2 cellular contexts compared by ENCODE assay signal in genomic region chr7:57676928-57677327, GRCh38.
DNase-seq lines count a peak whose midpoint lies in the region; ATAC-seq, FAIRE-seq and TF ChIP-seq lines count a peak whose summit lies in the region.
"Not testable (repeated sequence)": the region's sequence is repeated elsewhere in the genome, so short reads cannot be mapped to it uniquely, and the experiment has no call there.

No MANE protein-coding gene starts in this region.

- BruUV-seq in HepG2 (replicated peaks; lab: Mats Ljungman, UMichigan): not testable (repeated sequence)

- not testable (repeated sequence) for H3K4me2 ChIP-seq in HepG2 (ENCODE audit: low read depth, low read length)

- FAIRE-seq in A204.1 (lab: Jason Lieb, UNC): peak; percentile 67
- FAIRE-seq in HepG2 (lab: Jason Lieb, UNC): not testable (repeated sequence)

- H3K9me3 ChIP-seq in HepG2 (ENCODE audit: low read length): peaks cover 39% of the 10 kb centered on the region

- not testable (repeated sequence) for TF ChIP-seq CTCF in HepG2 (CRISPR knock-in tag; IDR thresholded peaks at IDR 0.05)

- not testable (repeated sequence) for H3K9ac ChIP-seq in HepG2 (ENCODE audit: insufficient read depth, low read depth, low read length)

- not testable (repeated sequence) for H3K79me2 ChIP-seq in HepG2 (ENCODE audit: insufficient read depth, low read length)

- H3K36me3 ChIP-seq in HepG2 (replicated peaks in 1 of 2; ENCODE audit: control insufficient read depth in 1 of 2, insufficient read depth in 2 of 2, low read length in 2 of 2): not testable (repeated sequence)

- not testable (repeated sequence) for H3K27ac ChIP-seq in HepG2 (ENCODE audit: extremely low read length, insufficient read depth, low read length)

- not testable (repeated sequence) for H3K27me3 ChIP-seq in HepG2 (ENCODE audit: control insufficient read depth in 1 of 2, insufficient read depth in 2 of 2, low read length in 2 of 2)

- in situ Hi-C loops in HepG2 (cut with HindIII; ENCODE audit: extremely low pct_ligation_motif_present, low pct_unique_long_range_greater_than_20kb): not testable (repeated sequence)

- H3K4me1 ChIP-seq in HepG2 (ENCODE audit: insufficient read depth, low read length): not testable (repeated sequence)

- not testable (repeated sequence) for TF ChIP-seq POLR2A in HepG2 (IDR thresholded peaks at IDR 0.05; ENCODE audit: insufficient read depth in 1 of 2, low read depth in 2 of 2, low read length in 2 of 2)

- ATAC-seq in HepG2: not testable (repeated sequence)

- not testable (repeated sequence) for DNase-seq in HepG2 (ENCODE audit: low spot score)

- CTCF ChIA-PET in HepG2 (lab: Yijun Ruan, JAX; ENCODE audit: low intra/inter-chr PET ratio, low total read pairs): not testable (repeated sequence)

- WGBS in HepG2 (ENCODE audit: low lambda C conversion rate): 4% methylated on average over 1 of the region's 1 CpG

- intact Hi-C loops in HepG2 (cut with micrococcal nuclease; ENCODE audit: unreplicated experiment): not testable (repeated sequence)

- H3K4me3 ChIP-seq in HepG2 (replicated peaks in 1 of 3; ENCODE audit: insufficient read depth in 1 of 3, low read depth in 2 of 3, low read length in 3 of 3): not testable (repeated sequence)

- not testable (repeated sequence) for H4K20me1 ChIP-seq in HepG2 (ENCODE audit: insufficient read depth, low read length)

- POLR2A ChIA-PET in HepG2 (lab: Yijun Ruan, JAX): not testable (repeated sequence)

- not testable (repeated sequence) for TF ChIP-seq EP300 in HepG2 (IDR thresholded peaks at IDR 0.05; ENCODE audit: low read depth in 2 of 2, low read length in 2 of 2); HepG2 (CRISPR knock-in tag; IDR thresholded peaks at IDR 0.05; ENCODE audit: borderline replicate concordance)

- not testable (repeated sequence) for H2AFZ ChIP-seq in HepG2 (ENCODE audit: low read length)

- not testable (repeated sequence) for TF ChIP-seq RAD21 in HepG2 (CRISPR knock-in tag; IDR thresholded peaks at IDR 0.05)

TF ChIP-seq in HepG2, 621 proteins besides CTCF, POLR2A, EP300 and RAD21:
- TF ChIP-seq MNT (IDR thresholded peaks at IDR 0.05): peak; percentile 93
